In genomic region chr17:78132086-78132676, GRCh38 we compare ENCODE assay signal across 1 cellular context.
TF ChIP-seq lines count a peak whose summit lies in the region.

No MANE protein-coding gene starts in this region.

TF ChIP-seq in HepG2, 621 proteins besides CTCF, POLR2A, EP300 and RAD21 (continues in another document):
- TF ChIP-seq MTERF4 (CRISPR knock-in tag; IDR thresholded peaks at IDR 0.05) = no peak
- TF ChIP-seq CBFB (CRISPR knock-in tag; IDR thresholded peaks at IDR 0.05) = 0 out of 2 replicates have a peak, but pooled peaks have one; percentile 35
- no peak for TF ChIP-seq KAT8 (CRISPR knock-in tag; IDR thresholded peaks at IDR 0.05)
- TF ChIP-seq ZNF687 (CRISPR knock-in tag; IDR thresholded peaks at IDR 0.05) = peak; percentile 87
- TF ChIP-seq PHF8 (CRISPR knock-in tag; IDR thresholded peaks at IDR 0.05) = peak; percentile 27; the same call in 1 of the 2 replicates
- no peak for TF ChIP-seq ZNF276 (CRISPR knock-in tag; IDR thresholded peaks at IDR 0.05; ENCODE audit: low read depth)
- TF ChIP-seq, protein P1, sequence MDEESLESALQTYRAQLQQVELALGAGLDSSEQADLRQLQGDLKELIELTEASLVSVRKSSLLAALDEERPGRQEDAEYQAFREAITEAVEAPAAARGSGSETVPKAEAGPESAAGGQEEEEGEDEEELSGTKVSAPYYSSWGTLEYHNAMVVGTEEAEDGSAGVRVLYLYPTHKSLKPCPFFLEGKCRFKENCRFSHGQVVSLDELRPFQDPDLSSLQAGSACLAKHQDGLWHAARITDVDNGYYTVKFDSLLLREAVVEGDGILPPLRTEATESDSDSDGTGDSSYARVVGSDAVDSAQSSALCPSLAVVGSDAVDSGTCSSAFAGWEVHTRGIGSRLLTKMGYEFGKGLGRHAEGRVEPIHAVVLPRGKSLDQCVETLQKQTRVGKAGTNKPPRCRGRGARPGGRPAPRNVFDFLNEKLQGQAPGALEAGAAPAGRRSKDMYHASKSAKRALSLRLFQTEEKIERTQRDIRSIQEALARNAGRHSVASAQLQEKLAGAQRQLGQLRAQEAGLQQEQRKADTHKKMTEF (CRISPR knock-in tag; IDR thresholded peaks at IDR 0.05) = peak; percentile 21; the same call in 1 of the 2 replicates
- TF ChIP-seq ZNF547 (CRISPR knock-in tag; IDR thresholded peaks at IDR 0.05) = peak; percentile 68
- TF ChIP-seq PAXIP1 (CRISPR knock-in tag; conservative IDR thresholded peaks at IDR 0.05) = peak; percentile 24; the same call in 1 of the 2 replicates
- TF ChIP-seq MZF1 (CRISPR knock-in tag; IDR thresholded peaks at IDR 0.05; ENCODE audit: borderline replicate concordance) = 0 out of 2 replicates have a peak, but pooled peaks have one; percentile 52
- TF ChIP-seq NR2F6 (IDR thresholded peaks at IDR 0.05) = no peak
- TF ChIP-seq NR2F6 (CRISPR knock-in tag; IDR thresholded peaks at IDR 0.05) = peak; percentile 36; the same call in 1 of the 2 replicates
- peak; percentile 58; the same call in 1 of the 2 replicates for TF ChIP-seq SP5 (CRISPR knock-in tag; IDR thresholded peaks at IDR 0.05; ENCODE audit: borderline replicate concordance, low read depth)
- peak; percentile 74; the same call in 1 of the 2 replicates for TF ChIP-seq ZNF136 (CRISPR knock-in tag; IDR thresholded peaks at IDR 0.05; ENCODE audit: low read depth)
- peak; percentile 32; the same call in 1 of the 2 replicates for TF ChIP-seq SAP130 (CRISPR knock-in tag; IDR thresholded peaks at IDR 0.05; ENCODE audit: low read depth)
- peak; percentile 22; the same call in 1 of the 2 replicates for TF ChIP-seq RXRB (CRISPR knock-in tag; IDR thresholded peaks at IDR 0.05; ENCODE audit: borderline replicate concordance)
- TF ChIP-seq, protein P2, sequence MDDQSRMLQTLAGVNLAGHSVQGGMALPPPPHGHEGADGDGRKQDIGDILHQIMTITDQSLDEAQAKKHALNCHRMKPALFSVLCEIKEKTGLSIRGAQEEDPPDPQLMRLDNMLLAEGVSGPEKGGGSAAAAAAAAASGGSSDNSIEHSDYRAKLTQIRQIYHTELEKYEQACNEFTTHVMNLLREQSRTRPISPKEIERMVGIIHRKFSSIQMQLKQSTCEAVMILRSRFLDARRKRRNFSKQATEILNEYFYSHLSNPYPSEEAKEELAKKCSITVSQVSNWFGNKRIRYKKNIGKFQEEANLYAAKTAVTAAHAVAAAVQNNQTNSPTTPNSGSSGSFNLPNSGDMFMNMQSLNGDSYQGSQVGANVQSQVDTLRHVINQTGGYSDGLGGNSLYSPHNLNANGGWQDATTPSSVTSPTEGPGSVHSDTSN (CRISPR knock-in tag; IDR thresholded peaks at IDR 0.05; ENCODE audit: borderline replicate concordance) = no peak
- no peak for TF ChIP-seq ZBTB34 (CRISPR knock-in tag; IDR thresholded peaks at IDR 0.05)
- 0 out of 2 replicates have a peak, but pooled peaks have one; percentile 37 for TF ChIP-seq RXRA (CRISPR knock-in tag; IDR thresholded peaks at IDR 0.05)
- 0 out of 2 replicates have a peak, but pooled peaks have one; percentile 26 for TF ChIP-seq TAF1 (CRISPR knock-in tag; IDR thresholded peaks at IDR 0.05)
- TF ChIP-seq ZSCAN21 (CRISPR knock-in tag; IDR thresholded peaks at IDR 0.05; ENCODE audit: borderline replicate concordance) = peak; percentile 45; the same call in 1 of the 2 replicates
- TF ChIP-seq ZNF274 (CRISPR knock-in tag; IDR thresholded peaks at IDR 0.05) = peak; percentile 65; the same call in 1 of the 2 replicates
- 0 out of 2 replicates have a peak, but pooled peaks have one; percentile 13 for TF ChIP-seq HDAC2 (CRISPR knock-in tag; IDR thresholded peaks at IDR 0.05)
- peak; percentile 59 for TF ChIP-seq GABPB1 (CRISPR knock-in tag; IDR thresholded peaks at IDR 0.05)
- TF ChIP-seq NRL (CRISPR knock-in tag; IDR thresholded peaks at IDR 0.05; ENCODE audit: borderline replicate concordance) = peak; percentile 34; the same call in 1 of the 2 replicates
- no peak for TF ChIP-seq AKAP8 (CRISPR knock-in tag; IDR thresholded peaks at IDR 0.05)
- 0 out of 2 replicates have a peak, but pooled peaks have one; percentile 37 for TF ChIP-seq KAT7 (CRISPR knock-in tag; IDR thresholded peaks at IDR 0.05; ENCODE audit: borderline replicate concordance)
- TF ChIP-seq TRIM24 (CRISPR knock-in tag; IDR thresholded peaks at IDR 0.05) = 0 out of 2 replicates have a peak, but pooled peaks have one; percentile 37
- TF ChIP-seq ZNF563 (CRISPR knock-in tag; IDR thresholded peaks at IDR 0.05) = peak; percentile 32; the same call in 1 of the 2 replicates
- TF ChIP-seq ZNF430 (CRISPR knock-in tag; IDR thresholded peaks at IDR 0.05) = 0 out of 2 replicates have a peak, but pooled peaks have one; percentile 38
- peak; percentile 57; the same call in 1 of the 2 replicates for TF ChIP-seq ZNF605 (CRISPR knock-in tag; IDR thresholded peaks at IDR 0.05)
- TF ChIP-seq, protein P3, sequence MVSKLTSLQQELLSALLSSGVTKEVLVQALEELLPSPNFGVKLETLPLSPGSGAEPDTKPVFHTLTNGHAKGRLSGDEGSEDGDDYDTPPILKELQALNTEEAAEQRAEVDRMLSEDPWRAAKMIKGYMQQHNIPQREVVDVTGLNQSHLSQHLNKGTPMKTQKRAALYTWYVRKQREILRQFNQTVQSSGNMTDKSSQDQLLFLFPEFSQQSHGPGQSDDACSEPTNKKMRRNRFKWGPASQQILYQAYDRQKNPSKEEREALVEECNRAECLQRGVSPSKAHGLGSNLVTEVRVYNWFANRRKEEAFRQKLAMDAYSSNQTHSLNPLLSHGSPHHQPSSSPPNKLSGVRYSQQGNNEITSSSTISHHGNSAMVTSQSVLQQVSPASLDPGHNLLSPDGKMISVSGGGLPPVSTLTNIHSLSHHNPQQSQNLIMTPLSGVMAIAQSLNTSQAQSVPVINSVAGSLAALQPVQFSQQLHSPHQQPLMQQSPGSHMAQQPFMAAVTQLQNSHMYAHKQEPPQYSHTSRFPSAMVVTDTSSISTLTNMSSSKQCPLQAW (CRISPR knock-in tag; IDR thresholded peaks at IDR 0.05) = no peak
- 0 out of 2 replicates have a peak, but pooled peaks have one; percentile 30 for TF ChIP-seq ETV5 (CRISPR knock-in tag; IDR thresholded peaks at IDR 0.05; ENCODE audit: borderline replicate concordance)
- 0 out of 2 replicates have a peak, but pooled peaks have one; percentile 55 for TF ChIP-seq HIC2 (CRISPR knock-in tag; IDR thresholded peaks at IDR 0.05; ENCODE audit: low read depth)
- TF ChIP-seq HDAC1 (CRISPR knock-in tag; IDR thresholded peaks at IDR 0.05) = 0 out of 2 replicates have a peak, but pooled peaks have one; percentile 15
- TF ChIP-seq TBP (CRISPR knock-in tag; IDR thresholded peaks at IDR 0.05) = no peak
- TF ChIP-seq SP4 (CRISPR knock-in tag; IDR thresholded peaks at IDR 0.05) = peak; percentile 68; the same call in 1 of the 2 replicates
- TF ChIP-seq FOXO1 (CRISPR knock-in tag; IDR thresholded peaks at IDR 0.05) = 0 out of 2 replicates have a peak, but pooled peaks have one; percentile 28
